In the genomic region with DNA sequence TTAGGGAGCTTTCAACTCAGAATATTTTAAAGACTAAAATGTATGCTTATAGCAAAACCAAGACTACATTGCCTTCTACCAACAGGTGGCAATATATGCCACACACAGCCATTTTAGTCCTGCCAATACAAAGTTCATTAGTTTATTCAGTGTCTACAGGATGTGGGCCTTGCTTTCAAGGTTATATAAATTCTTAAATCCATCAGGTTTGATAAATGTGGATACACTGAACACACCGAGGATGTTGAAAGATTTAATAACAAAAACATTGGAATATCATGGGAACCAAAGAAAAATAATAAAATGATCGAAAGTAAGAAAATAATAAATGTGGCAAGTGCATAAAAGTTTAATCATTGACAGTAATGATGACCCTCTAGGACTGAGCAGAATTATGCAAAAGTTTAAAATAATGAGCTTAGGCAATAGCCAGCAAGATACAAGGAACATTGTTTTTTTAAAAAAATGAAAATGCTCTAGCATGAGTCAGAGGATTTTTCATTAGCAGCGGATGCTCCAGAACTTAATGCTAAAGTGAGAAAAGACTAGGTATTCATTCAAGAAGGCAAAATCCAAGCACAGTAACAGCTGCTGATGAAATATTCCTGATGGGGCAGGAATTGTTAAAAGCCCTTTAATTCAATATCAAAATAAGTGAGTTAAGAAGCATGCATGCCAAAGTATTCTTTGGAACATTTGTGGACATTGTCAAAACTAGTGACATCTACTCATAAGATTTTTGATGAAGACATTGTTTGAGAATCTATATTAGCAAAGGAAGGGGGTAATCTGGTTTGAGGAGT, we compare ENCODE assay signal across 9 cellular contexts. TPM values are rescaled to one million over a fixed set of nuclear protein-coding genes. Genes with fewer than 3 reads are reported as not detected.
DNase-seq lines count a peak whose midpoint lies in the region; ATAC-seq and TF ChIP-seq lines count a peak whose summit lies in the region.
"Had no signal": no experiment of that assay in that cellular context is flagged by ENCODE, and none has a peak within 500 bp of the region (broad histone marks: within the 10 kb centered on the region; RNA-seq: fewer than 3 reads in every experiment).

No MANE protein-coding gene starts in this region.

- H3K9me3 Mint-ChIP-seq in brain (no peaks in the 10 kb centered on the region), neural progenitor cell (no peaks in the 10 kb centered on the region)

- no peak overlapping the region for H3K9ac ChIP-seq in neural progenitor cell

- H4K20me1 ChIP-seq in neural progenitor cell (ENCODE audit: low read depth), result no peaks in the 10 kb centered on the region

- ATAC-seq in left ventricle myocardium superior (no peak), sciatic nerve (no peak), HG03571 (IDR thresholded peaks at IDR 0.05; ENCODE audit: unreplicated experiment) (no peak)

- no peak overlapping the region for H3K4me3 Mint-ChIP-seq in brain
- H3K4me3 Mint-ChIP-seq in neural progenitor cell, result no peak overlapping the region
- H3K4me3 Mint-ChIP-seq: central memory CD8-positive, alpha-beta T cell had no signal

- no peak overlapping the region for H3K4me3 ChIP-seq in cardiac muscle cell
- H3K4me3 ChIP-seq in LNCaP clone FGC (ENCODE audit: low read depth, low read length), result no peak overlapping the region
- no peak overlapping the region for H3K4me3 ChIP-seq in neural progenitor cell

- no peak overlapping the region for H2AFZ ChIP-seq in neural progenitor cell (replicated peaks)

- H3K27ac Mint-ChIP-seq in brain (peak overlapping the region in 1 of 5 experiments; percentile 31), neural progenitor cell (no peak overlapping the region)

- H3K4me1 ChIP-seq in cardiac muscle cell (ENCODE audit: low read depth) (no peaks in the 10 kb centered on the region), neural progenitor cell (no peaks in the 10 kb centered on the region)

- H3K27me3 Mint-ChIP-seq in brain, result no peaks in the 10 kb centered on the region
- H3K27me3 Mint-ChIP-seq in neural progenitor cell (ENCODE audit: insufficient read depth, low read depth), result no peaks in the 10 kb centered on the region
- H3K27me3 Mint-ChIP-seq: central memory CD8-positive, alpha-beta T cell had no signal

- no peaks in the 10 kb centered on the region for H3F3A ChIP-seq in neural progenitor cell (ENCODE audit: low read depth)

- no peaks in the 10 kb centered on the region for H3K79me2 ChIP-seq in neural progenitor cell (ENCODE audit: low read depth)

- no peaks in the 10 kb centered on the region for H3K36me3 Mint-ChIP-seq in brain
- no peaks in the 10 kb centered on the region for H3K36me3 Mint-ChIP-seq in neural progenitor cell

- peak; percentile 37 to 59 for DNase-seq in cardiac muscle cell (ENCODE audit: low read depth in 1 of 2, low spot score in 1 of 2)
- no peak for DNase-seq in left ventricle myocardium superior
- no peak for DNase-seq in LNCaP clone FGC (ENCODE audit: low read depth)
- DNase-seq in neural progenitor cell (ENCODE audit: low spot score), result peak; percentile 43
- DNase-seq in sciatic nerve (ENCODE audit: low spot score), result no peak
- no peak for DNase-seq in stimulated activated CD4-positive, alpha-beta T cell treated with anti-CD3 and anti-CD28 coated beads, Interleukin-2, amount 100 ng/mL, for 48 hours

- H3K27ac ChIP-seq in cardiac muscle cell (no peak overlapping the region), neural progenitor cell (no peak overlapping the region)

- peak; percentile 55 for TF ChIP-seq CTCF in cardiac muscle cell (IDR thresholded peaks at IDR 0.05; ENCODE audit: low read depth, low read length)
- peak; percentile 60 for TF ChIP-seq CTCF in LNCaP clone FGC (IDR thresholded peaks at IDR 0.05; ENCODE audit: control insufficient read depth, extremely low read depth, insufficient read depth)
- peak; percentile 61 to 66 for TF ChIP-seq CTCF in brain (conservative IDR thresholded peaks at IDR 0.05)
- TF ChIP-seq CTCF in neural progenitor cell (IDR thresholded peaks at IDR 0.05), result peak; percentile 66

- no peak overlapping the region for H3K4me2 ChIP-seq in neural progenitor cell

- intact Hi-C loops in left ventricle myocardium superior (cut with micrococcal nuclease) (no loop called here), sciatic nerve (cut with DNase I) (no loop called here)

- no peaks in the 10 kb centered on the region for H3K27me3 ChIP-seq in cardiac muscle cell
- no peaks in the 10 kb centered on the region for H3K27me3 ChIP-seq in neural progenitor cell

- H3K9me3 ChIP-seq in cardiac muscle cell (ENCODE audit: low read depth) (no peaks in the 10 kb centered on the region), neural progenitor cell (ENCODE audit: low read depth) (no peaks in the 10 kb centered on the region)

- H3K4me1 Mint-ChIP-seq in brain (peaks cover 12% of the 10 kb centered on the region), neural progenitor cell (no peaks in the 10 kb centered on the region)
- H3K4me1 Mint-ChIP-seq: central memory CD8-positive, alpha-beta T cell had no signal

- H3K36me3 ChIP-seq in cardiac muscle cell, result no peaks in the 10 kb centered on the region
- no peaks in the 10 kb centered on the region for H3K36me3 ChIP-seq in neural progenitor cell

RNA-seq across cellular contexts. Expression of gene SCN9A, which starts 14.2 kb away (rescaled TPM):
- total RNA-seq in cardiac muscle cell (1.4 and 2.4 TPM in 2 replicates), left ventricle myocardium superior (1.3 TPM), neural progenitor cell (ENCODE audit: low replicate concordance) (1.1 and 1.2 TPM in 2 replicates), sciatic nerve (25.5 TPM)
- polyA plus RNA-seq in cardiac muscle cell (1.4 and 2.7 TPM in 2 replicates), brain (ENCODE audit: insufficient read depth, low read depth, low replicate concordance) (0.22 TPM)

Comparison
In these comparisons a context has a peak if more than half of its experiments do, and no peak if none do; other contexts are left out.
1. DNase-seq: peak in cardiac muscle cell (2 of 2) and neural progenitor cell (single experiment); none in left ventricle myocardium superior (single experiment), LNCaP clone FGC (single experiment), sciatic nerve (single experiment) and stimulated activated CD4-positive, alpha-beta T cell treated with anti-CD3 and anti-CD28 coated beads, Interleukin-2, amount 100 ng/mL, for 48 hours (0 of 2).
2. Peak in every context shown above with its lines, with median percentiles within 50 percentile points of each other: CTCF ChIP-seq.